8 cellular contexts compared by ENCODE assay signal in genomic region chr15:65133550-65134200, GRCh38. TPM values are rescaled to one million over a fixed set of nuclear protein-coding genes. Genes with fewer than 3 reads are reported as not detected.
DNase-seq lines count a peak whose midpoint lies in the region; TF ChIP-seq lines count a peak whose summit lies in the region.

Gene PDCD7 (minus strand): TSS chr15:65133808. CDS start chr15:65133781, 27 bp downstream.

- peak within 1 kb of the TSS; percentile 93 for H3K27ac ChIP-seq in suprapubic skin

- H3K9me3 ChIP-seq in suprapubic skin = no peaks in the 10 kb centered on the region

- peak within 1 kb of the TSS; percentile 94 for H3K27ac Mint-ChIP-seq in activated naive CD4-positive, alpha-beta T cell treated with anti-CD3 and anti-CD28 coated beads, Interleukin-2, amount 10 ng/mL, durations not matched to agents 7 days and 5 days

- H3K36me3 ChIP-seq in suprapubic skin = peaks cover 17% of the 10 kb centered on the region

- TF ChIP-seq EP300 in suprapubic skin (IDR thresholded peaks at IDR 0.05) = no peak

- no peaks in the 10 kb centered on the region for H3K27me3 ChIP-seq in suprapubic skin

- peak in 1 of 2 donors; percentile 64 for TF ChIP-seq POLR2A in suprapubic skin (IDR thresholded peaks at IDR 0.05)

- DNase-seq in GDM1 (lab: John Stamatoyannopoulos, UW) = peak; percentile 84
- peak; percentile 88 for DNase-seq in HEK293T (ENCODE audit: extremely low spot score)
- DNase-seq in NAMALWA (ENCODE audit: low spot score) = peak; percentile 97
- DNase-seq in SK-N-DZ (ENCODE audit: low spot score) = peak; percentile 96
- peak; percentile 91 for DNase-seq in activated naive CD4-positive, alpha-beta T cell treated with anti-CD3 and anti-CD28 coated beads, Interleukin-2, amount 10 ng/mL, durations not matched to agents 7 days and 5 days
- peak; percentile 93 for DNase-seq in globus pallidus (ENCODE audit: low spot score)
- DNase-seq in nucleus accumbens (lab: John Stamatoyannopoulos, UW) = peak in 55 of 56 donors; percentile 48 to 96 (median 84)
- peak; percentile 85 to 90 for DNase-seq in suprapubic skin (ENCODE audit: low spot score in 2 of 2)

- CTCF ChIA-PET in HEK293T (lab: Yijun Ruan, JAX) = no interaction called here
- CTCF ChIA-PET in activated naive CD4-positive, alpha-beta T cell treated with anti-CD3 and anti-CD28 coated beads, Interleukin-2, amount 10 ng/mL, durations not matched to agents 7 days and 5 days (lab: Charles Lee) = interaction anchor here (0.5 to 0.8 kb wide), 2 partner anchors 75 to 156 kb away, joined by 3 read pairs; no protein-coding TSS in a partner anchor

- H3K4me3 ChIP-seq in suprapubic skin = peak within 1 kb of the TSS; percentile 97

- peaks cover 28% of the 10 kb centered on the region for H3K4me1 Mint-ChIP-seq in activated naive CD4-positive, alpha-beta T cell treated with anti-CD3 and anti-CD28 coated beads, Interleukin-2, amount 10 ng/mL, durations not matched to agents 7 days and 5 days

- H3K4me1 ChIP-seq in suprapubic skin = peaks cover 34% of the 10 kb centered on the region

- peak within 1 kb of the TSS; percentile 90 for H3K4me3 Mint-ChIP-seq in activated naive CD4-positive, alpha-beta T cell treated with anti-CD3 and anti-CD28 coated beads, Interleukin-2, amount 10 ng/mL, durations not matched to agents 7 days and 5 days

- no peak for TF ChIP-seq CTCF in suprapubic skin (IDR thresholded peaks at IDR 0.05)

- H3K27me3 Mint-ChIP-seq in activated naive CD4-positive, alpha-beta T cell treated with anti-CD3 and anti-CD28 coated beads, Interleukin-2, amount 10 ng/mL, durations not matched to agents 7 days and 5 days = no peaks in the 10 kb centered on the region

- H3K9me3 Mint-ChIP-seq in activated naive CD4-positive, alpha-beta T cell treated with anti-CD3 and anti-CD28 coated beads, Interleukin-2, amount 10 ng/mL, durations not matched to agents 7 days and 5 days = peaks cover 10% of the 10 kb centered on the region

- POLR2A ChIA-PET in HEK293T (lab: Yijun Ruan, JAX) = interaction anchor here (1.0 to 1.3 kb wide), 6 partner anchors 9 to 52 kb away, joined by 3 to 4 read pairs (median 3); partner anchors contain the start of gene CLPX

- 2% methylated on average over 23 of the region's 45 CpGs for WGBS in suprapubic skin

- peaks cover 15% of the 10 kb centered on the region for H3K36me3 Mint-ChIP-seq in activated naive CD4-positive, alpha-beta T cell treated with anti-CD3 and anti-CD28 coated beads, Interleukin-2, amount 10 ng/mL, durations not matched to agents 7 days and 5 days

TF ChIP-seq in HEK293T, 16 proteins besides CTCF, POLR2A, EP300 and RAD21:
- TF ChIP-seq ZNF384 (IDR thresholded peaks at IDR 0.05) = no peak
- no peak for TF ChIP-seq LEF1 (IDR thresholded peaks at IDR 0.05; ENCODE audit: borderline replicate concordance)
- no peak for TF ChIP-seq SUZ12 (IDR thresholded peaks at IDR 0.05)
- 0 out of 2 replicates have a peak, but pooled peaks have one; percentile 21 for TF ChIP-seq ELF4 (IDR thresholded peaks at IDR 0.05)
- no peak for TF ChIP-seq FOXA1 (IDR thresholded peaks at IDR 0.05)
- TF ChIP-seq PKNOX1 (IDR thresholded peaks at IDR 0.05) = peak; percentile 59
- no peak for TF ChIP-seq NFRKB (IDR thresholded peaks at IDR 0.05)
- TF ChIP-seq TARDBP (IDR thresholded peaks at IDR 0.05) = no peak
- peak; percentile 65; the same call in 1 of the 2 replicates for TF ChIP-seq L3MBTL2 (conservative IDR thresholded peaks at IDR 0.05)
- TF ChIP-seq SP1 (IDR thresholded peaks at IDR 0.05) = no peak
- TF ChIP-seq ARNT (IDR thresholded peaks at IDR 0.05) = no peak
- TF ChIP-seq BHLHE40 (IDR thresholded peaks at IDR 0.05; ENCODE audit: borderline replicate concordance) = no peak
- TF ChIP-seq FOXK2 (IDR thresholded peaks at IDR 0.05) = no peak
- no peak for TF ChIP-seq HDGF (IDR thresholded peaks at IDR 0.05; ENCODE audit: borderline replicate concordance)
- TF ChIP-seq CTBP1 (IDR thresholded peaks at IDR 0.05; ENCODE audit: borderline replicate concordance) = no peak
- TF ChIP-seq FOXM1 (IDR thresholded peaks at IDR 0.05; ENCODE audit: borderline replicate concordance) = no peak

RNA-seq across cellular contexts. Expression of gene PDCD7, which starts in this region (rescaled TPM):
- 27.4 and 28.9 TPM in 2 replicates for polyA plus RNA-seq in SK-N-DZ (2014; cell fraction: cytosol; rRNA removed)
- 9.7 and 9.8 TPM in 2 replicates for polyA plus RNA-seq in SK-N-DZ (2014; cell fraction: nucleus; rRNA removed)
- total RNA-seq in suprapubic skin = 10 to 100 TPM; 18.1 to 46.3 (median 22.0) TPM

Comparison
In these comparisons a context has a peak if more than half of its experiments do, and no peak if none do; other contexts are left out.
1. Peak in every context shown above with its lines: DNase-seq, H3K4me3 ChIP-seq and H3K27ac ChIP-seq.